9 cellular contexts compared by ENCODE assay signal in genomic region chr11:110434952-110435779, GRCh38. TPM values are rescaled to one million over a fixed set of nuclear protein-coding genes. Genes with fewer than 3 reads are reported as not detected.
DNase-seq lines count a peak whose midpoint lies in the region; ATAC-seq and TF ChIP-seq lines count a peak whose summit lies in the region.
"Had no signal": no experiment of that assay in that cellular context is flagged by ENCODE, and none has a peak within 500 bp of the region (broad histone marks: within the 10 kb centered on the region; RNA-seq: fewer than 3 reads in every experiment).

No MANE protein-coding gene starts in this region.

- H3K27me3 ChIP-seq in tibial artery = no peaks in the 10 kb centered on the region

- no peaks in the 10 kb centered on the region for H3K27me3 Mint-ChIP-seq in Calu3 (ENCODE audit: unreplicated experiment)
- no peaks in the 10 kb centered on the region for H3K27me3 Mint-ChIP-seq in activated T-helper 17 cell treated with anti-CD3 and anti-CD28 coated beads, Interleukin-2, amount 50 U/mL, for 72 hours

- peak; percentile 15 for ATAC-seq in GM19452 (IDR thresholded peaks at IDR 0.05; ENCODE audit: unreplicated experiment)
- no peak for ATAC-seq in activated T-helper 17 cell treated with anti-CD3 and anti-CD28 coated beads, Interleukin-2, amount 50 U/mL, for 72 hours (replicated peaks)
- ATAC-seq in HG02571 (IDR thresholded peaks at IDR 0.05; ENCODE audit: unreplicated experiment) = no peak

- no peak overlapping the region for H3K4me3 Mint-ChIP-seq in Calu3 (ENCODE audit: low read depth, unreplicated experiment)
- H3K4me3 Mint-ChIP-seq in activated T-helper 17 cell treated with anti-CD3 and anti-CD28 coated beads, Interleukin-2, amount 50 U/mL, for 72 hours = no peak overlapping the region

- H3K4me1 Mint-ChIP-seq in Calu3 (ENCODE audit: low read depth, unreplicated experiment) = peaks cover 20% of the 10 kb centered on the region
- peaks cover 36% of the 10 kb centered on the region for H3K4me1 Mint-ChIP-seq in activated T-helper 17 cell treated with anti-CD3 and anti-CD28 coated beads, Interleukin-2, amount 50 U/mL, for 72 hours

- TF ChIP-seq CTCF in Calu3 (IDR thresholded peaks at IDR 0.05; ENCODE audit: unreplicated experiment) (peak; percentile 43), tibial artery (IDR thresholded peaks at IDR 0.05) (no peak)

- intact Hi-C loops in Calu3 (cut with micrococcal nuclease; ENCODE audit: unreplicated experiment) (loop anchor here (5.0 to 10.0 kb wide), 2 partner anchors 138 to 580 kb away; partner anchors contain the start of gene RDX), posterior vena cava (cut with DNase I) (loop anchor here in 1 of 2 donors (10.0 kb wide), 1 partner anchor 230 kb away; no protein-coding TSS in a partner anchor), tibial artery (cut with DNase I; ENCODE audit: low total_unique reads) (loop anchor here (5.0 kb wide), 1 partner anchor 343 kb away; the partner anchor contains the start of gene ZC3H12C)

- CTCF ChIA-PET in Calu3 (lab: Charles Lee) = interaction anchor here (0.6 to 1.1 kb wide), 5 partner anchors 132 to 1011 kb away, joined by 3 to 6 read pairs (median 3); no protein-coding TSS in a partner anchor

- H3K9me3 ChIP-seq in tibial artery = no peaks in the 10 kb centered on the region

- no peak overlapping the region for H3K27ac ChIP-seq in tibial artery
- H3K27ac ChIP-seq: HL-60 had no signal

- H3K4me1 ChIP-seq in tibial artery = peaks cover 0 to 45% (median 14%) of the 10 kb centered on the region in 4 donors

- no peaks in the 10 kb centered on the region for H3K9me3 Mint-ChIP-seq in Calu3 (ENCODE audit: low read depth, unreplicated experiment)
- no peaks in the 10 kb centered on the region for H3K9me3 Mint-ChIP-seq in activated T-helper 17 cell treated with anti-CD3 and anti-CD28 coated beads, Interleukin-2, amount 50 U/mL, for 72 hours

- DNase-seq in Calu3 = peak; percentile 56
- DNase-seq in NCI-H69 (lab: John Stamatoyannopoulos, UW) = peak; percentile 72
- peak; percentile 44 for DNase-seq in glomerular visceral epithelial cell (ENCODE audit: extremely low spot score)
- no peak for DNase-seq in posterior vena cava (ENCODE audit: low spot score)
- DNase-seq in tibial artery = no peak

- H3K4me3 ChIP-seq in tibial artery = no peak overlapping the region

- peaks cover 0 to 13% (median 5%) of the 10 kb centered on the region in 3 donors for H3K36me3 ChIP-seq in tibial artery

- H3K27ac Mint-ChIP-seq in Calu3 (ENCODE audit: unreplicated experiment) = no peak overlapping the region
- no peak overlapping the region for H3K27ac Mint-ChIP-seq in activated T-helper 17 cell treated with anti-CD3 and anti-CD28 coated beads, Interleukin-2, amount 50 U/mL, for 72 hours

- BruUV-seq in Calu3 (replicated peaks; lab: Mats Ljungman, UMichigan) = no TSS peak

- H3K36me3 Mint-ChIP-seq in Calu3 (ENCODE audit: insufficient read depth, unreplicated experiment) = peaks cover 21% of the 10 kb centered on the region
- peaks cover 42% of the 10 kb centered on the region for H3K36me3 Mint-ChIP-seq in activated T-helper 17 cell treated with anti-CD3 and anti-CD28 coated beads, Interleukin-2, amount 50 U/mL, for 72 hours (ENCODE audit: low read depth)

RNA-seq across cellular contexts. Expression of gene FDX1, which starts 5.4 kb away (rescaled TPM):
- 9.1 and 10.2 TPM in 2 replicates for total RNA-seq in Calu3 (2022)
- 10 to 100 TPM in 1 of 2 donors, 1 to 10 TPM in 1; 8.5 to 15.3 TPM for total RNA-seq in activated T-helper 17 cell treated with anti-CD3 and anti-CD28 coated beads, Interleukin-2, amount 50 U/mL, for 72 hours
- 10 to 100 TPM in 1 of 2 donors, 1 to 10 TPM in 1; 9.7 to 12.4 TPM for total RNA-seq in posterior vena cava

Comparison
In these comparisons a context has a peak if more than half of its experiments do, and no peak if none do; other contexts are left out.
1. DNase-seq: peak in Calu3 (single experiment), NCI-H69 (single experiment) and glomerular visceral epithelial cell (single experiment); none in posterior vena cava (single experiment) and tibial artery (0 of 2).